In the genomic region with DNA sequence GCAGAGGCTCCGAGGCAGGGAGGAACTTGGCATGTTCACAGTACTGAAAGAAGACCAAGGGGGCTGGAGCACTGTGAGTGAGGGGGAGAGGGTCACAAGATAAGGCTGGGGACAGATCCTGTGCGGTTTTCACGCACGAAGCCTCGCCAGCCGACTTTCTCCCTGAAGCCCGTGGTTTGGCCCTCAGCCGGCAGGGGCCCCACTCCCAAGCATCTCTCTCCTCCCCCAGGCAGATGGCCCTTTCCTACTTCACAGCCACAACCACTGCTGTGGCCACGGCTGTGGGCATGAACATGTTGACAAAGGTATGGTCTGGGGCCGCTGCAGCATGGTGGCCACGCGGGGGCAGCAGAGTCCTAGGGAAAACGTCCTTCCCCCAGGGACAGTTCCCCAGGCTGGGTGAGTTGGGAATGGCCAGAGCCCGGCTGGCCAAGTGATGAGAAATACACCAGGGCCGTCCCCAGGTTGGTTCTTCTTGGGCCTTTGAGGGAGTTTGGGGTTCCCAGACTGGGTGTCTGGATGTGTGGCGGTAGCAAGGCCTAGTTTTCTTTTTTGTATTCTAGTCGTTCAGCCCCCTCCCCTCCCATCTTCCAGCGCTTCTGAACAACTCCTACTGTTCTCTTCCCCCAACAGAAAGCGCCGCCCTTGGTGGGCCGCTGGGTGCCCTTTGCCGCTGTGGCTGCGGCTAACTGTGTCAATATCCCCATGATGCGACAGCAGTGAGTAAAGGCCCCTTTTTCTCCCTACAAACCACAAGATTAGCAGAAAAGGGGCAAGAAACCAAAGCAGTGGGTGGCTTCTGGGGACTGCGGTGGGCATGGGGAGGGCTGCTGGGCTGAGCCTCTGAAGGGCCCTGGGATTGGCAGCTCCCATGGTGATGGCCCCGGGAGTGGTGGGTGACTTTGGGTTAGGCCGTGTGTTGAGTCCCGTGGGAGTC, we compare ENCODE assay signal across 8 cellular contexts. TPM values are rescaled to one million over a fixed set of nuclear protein-coding genes. Genes with fewer than 3 reads are reported as not detected.
A peak's percentile ranks its signal among the peaks of the same experiment; 100 is the strongest.
DNase-seq lines count a peak whose midpoint lies in the region; ATAC-seq, FAIRE-seq and TF ChIP-seq lines count a peak whose summit lies in the region.

No MANE protein-coding gene starts in this region.

- H3K36me3 ChIP-seq in heart left ventricle: peaks cover 0 to 20% (median 11%) of the 10 kb centered on the region in 9 donors

- 52 to 62% (median 53%) methylated on average over 23 to 28 of the region's 28 CpGs for WGBS in heart left ventricle, 4 donors

- FAIRE-seq in HTR-8/SVneo (lab: Jason Lieb, UNC): peak; percentile 97

- H3K4me1 ChIP-seq in heart left ventricle: peaks cover 0 to 20% (median 6%) of the 10 kb centered on the region in 12 donors

- peak; percentile 92 to 97 (median 95) for ATAC-seq in heart left ventricle
- no peak for ATAC-seq in GM19467 (IDR thresholded peaks at IDR 0.05; ENCODE audit: unreplicated experiment)
- ATAC-seq in GM19023 (IDR thresholded peaks at IDR 0.05; ENCODE audit: unreplicated experiment): no peak

- intact Hi-C loops in heart left ventricle (cut with DNase I) (loop anchor here (1.0 to 10.0 kb wide), 16 partner anchors 85 to 515 kb away; a partner anchor contains a TSS), posterior vena cava (cut with DNase I) (loop anchor here (2.0 to 10.0 kb wide), 3 partner anchors 85 to 173 kb away; no protein-coding TSS in a partner anchor)

- no peak overlapping the region for H3K27ac ChIP-seq in heart left ventricle

- no peaks in the 10 kb centered on the region for H3K27me3 ChIP-seq in heart left ventricle

- DNase-seq in DMS53 (lab: John Stamatoyannopoulos, UW) (peak; percentile 90), HTR-8/SVneo (ENCODE audit: insufficient read length, low spot score) (peak; percentile 91), SKM-1 (lab: John Stamatoyannopoulos, UW; ENCODE audit: unreplicated experiment) (peak; percentile 49), heart left ventricle (peak; percentile 85 to 94 (median 88)), posterior vena cava (ENCODE audit: low spot score) (peak; percentile 97)
- DNase-seq in activated naive CD8-positive, alpha-beta T cell treated with anti-CD3 and anti-CD28 coated beads, Interleukin-2, amount 50 U/mL, for 16 hours (ENCODE audit: low read depth, low spot score): peak; percentile 15

- TF ChIP-seq CTCF in heart left ventricle (IDR thresholded peaks at IDR 0.05): peak; percentile 88 to 97 (median 93)

- peak overlapping the region in 1 of 12 donors; percentile 8 for H3K4me3 ChIP-seq in heart left ventricle

- no peak for TF ChIP-seq POLR2A in heart left ventricle (IDR thresholded peaks at IDR 0.05)

- H3K9me3 ChIP-seq in heart left ventricle: no peaks in the 10 kb centered on the region

RNA-seq across cellular contexts. Expression of a gene that starts 14.4 kb away (rescaled TPM):
- total RNA-seq in heart left ventricle (10 to 100 TPM; 18.5 to 75.1 (median 27.6) TPM), posterior vena cava (10 to 100 TPM; 61.4 to 62.7 TPM)
- polyA plus RNA-seq in heart left ventricle: 10 to 100 TPM; 10.7 to 28.5 TPM

RNA-seq across cellular contexts. Expression of a gene that starts 14.9 kb away (rescaled TPM):
- total RNA-seq in heart left ventricle (1 to 10 TPM in 7 of 9 donors, under 1 TPM in 2; 0.50 to 7.2 (median 2.4) TPM), posterior vena cava (1 to 10 TPM; 2.4 to 6.5 TPM)
- 1 to 10 TPM; 1.8 to 5.9 TPM for polyA plus RNA-seq in heart left ventricle

RNA-seq across cellular contexts. Expression of a gene that starts 15.2 kb away (rescaled TPM):
- total RNA-seq in heart left ventricle (10 to 100 TPM in 7 of 9 donors, 1 to 10 TPM in 2; 5.8 to 17.0 (median 12.6) TPM), posterior vena cava (10 to 100 TPM in 1 of 2 donors, 1 to 10 TPM in 1; 9.7 to 11.6 TPM)
- polyA plus RNA-seq in heart left ventricle: 10 to 100 TPM in 1 of 2 donors, 1 to 10 TPM in 1; 9.0 to 19.3 TPM

Comparison
In these comparisons a context has a peak if more than half of its experiments do, and no peak if none do; other contexts are left out.
1. DNase-seq: peak in every context shown above with its lines; median percentile 97 in posterior vena cava; 91 in HTR-8/SVneo; 90 in DMS53; 88 in heart left ventricle; 49 in SKM-1; 15 in activated naive CD8-positive, alpha-beta T cell treated with anti-CD3 and anti-CD28 coated beads, Interleukin-2, amount 50 U/mL, for 16 hours.
2. ATAC-seq: peak in heart left ventricle (4 of 4); none in GM19467 (single experiment) and GM19023 (single experiment).